Comparison of ENCODE assay signal across 28 cellular contexts in genomic region chr3:153852355-153852754, GRCh38.
"Had no signal": no experiment of that assay in that cellular context is flagged by ENCODE, and none has a peak within 500 bp of the region (broad histone marks: within the 10 kb centered on the region; RNA-seq: fewer than 3 reads in every experiment).

No MANE protein-coding gene starts in this region.

- H3K4me1 ChIP-seq: left lung, parathyroid adenoma, right atrium auricular region, right lobe of liver, uterus had no signal

- H2AFZ ChIP-seq: parathyroid adenoma had no signal

- H3K4me3 Mint-ChIP-seq: naive thymus-derived CD4-positive, alpha-beta T cell; natural killer cell treated with Interleukin-12 subunit alpha and Interleukin-12 subunit beta and Interleukin-15 and Interleukin-18, amount 100 ng/mL, for 72 hours; stimulated activated memory B cell treated with anti-CD40 and anti-IgM and Interleukin-4, amounts not matched to agents 10 μg/mL and 1 μg/mL and 100 μg/mL, for 72 hours; stimulated activated naive CD8-positive, alpha-beta T cell treated with anti-CD3 and anti-CD28 coated beads, Interleukin-15, amount 100 ng/mL, for 72 hours; type B pancreatic cell had no signal

- H3K9ac ChIP-seq: parathyroid adenoma had no signal

- H3K27me3 ChIP-seq: left lung, neutrophil, right atrium auricular region, right lobe of liver, tibial nerve, uterus had no signal

- H3K4me3 ChIP-seq: left lung, lung, mucosa of descending colon, right atrium auricular region, right lobe of liver, smooth muscle cell, tibial nerve, uterus had no signal

- H3K9me3 ChIP-seq: left lung, mucosa of descending colon, neutrophil, right atrium auricular region, right lobe of liver, tibial nerve, uterus had no signal

- ATAC-seq: left colon; left lung; mucosa of descending colon; naive thymus-derived CD4-positive, alpha-beta T cell; natural killer cell treated with Interleukin-12 subunit alpha and Interleukin-12 subunit beta and Interleukin-15 and Interleukin-18, amount 100 ng/mL, for 72 hours; right lobe of liver; stimulated activated memory B cell treated with anti-CD40 and anti-IgM and Interleukin-4, amounts not matched to agents 10 μg/mL and 1 μg/mL and 100 μg/mL, for 72 hours; stimulated activated naive CD8-positive, alpha-beta T cell treated with anti-CD3 and anti-CD28 coated beads, Interleukin-15, amount 100 ng/mL, for 72 hours had no signal

- H3K9me3 Mint-ChIP-seq: naive thymus-derived CD4-positive, alpha-beta T cell; natural killer cell treated with Interleukin-12 subunit alpha and Interleukin-12 subunit beta and Interleukin-15 and Interleukin-18, amount 100 ng/mL, for 72 hours; stimulated activated memory B cell treated with anti-CD40 and anti-IgM and Interleukin-4, amounts not matched to agents 10 μg/mL and 1 μg/mL and 100 μg/mL, for 72 hours; stimulated activated naive CD8-positive, alpha-beta T cell treated with anti-CD3 and anti-CD28 coated beads, Interleukin-15, amount 100 ng/mL, for 72 hours; type B pancreatic cell had no signal

- H3K4me1 Mint-ChIP-seq: naive thymus-derived CD4-positive, alpha-beta T cell; stimulated activated memory B cell treated with anti-CD40 and anti-IgM and Interleukin-4, amounts not matched to agents 10 μg/mL and 1 μg/mL and 100 μg/mL, for 72 hours; stimulated activated naive CD8-positive, alpha-beta T cell treated with anti-CD3 and anti-CD28 coated beads, Interleukin-15, amount 100 ng/mL, for 72 hours had no signal

- FAIRE-seq: islet of Langerhans had no signal

- H3K36me3 ChIP-seq: left lung, neutrophil, right atrium auricular region, right lobe of liver, tibial nerve, uterus had no signal

- H3K27ac ChIP-seq: left lung, neutrophil, parathyroid adenoma, right atrium auricular region, right lobe of liver, tibial nerve, uterus had no signal

- H3K4me2 ChIP-seq: smooth muscle cell had no signal

- DNase-seq: head of caudate nucleus; hippocampal formation; kidney; left colon; left lung; midbrain; mucosa of descending colon; naive thymus-derived CD4-positive, alpha-beta T cell; occipital lobe; right lobe of liver; stimulated activated CD4-positive, alpha-beta T cell treated with anti-CD3 and anti-CD28 coated beads, Interleukin-1b, Interleukin-23, amount 100 ng/mL, for 48 hours; stimulated activated CD4-positive, alpha-beta T cell treated with anti-CD3 and anti-CD28 coated beads, Interleukin-2, amount 100 ng/mL, for 48 hours; stimulated activated CD4-positive, alpha-beta T cell treated with anti-CD3 and anti-CD28 coated beads, Interleukin-4, amount 100 ng/mL, for 4 hours; stimulated activated CD8-positive, alpha-beta memory T cell treated with anti-CD3 and anti-CD28 coated beads, Interleukin-4, amount 100 ng/mL, for 48 hours; stimulated activated naive CD4-positive, alpha-beta T cell treated with Interleukin-2 at 50 U/mL for 16 hours; stimulated activated naive CD8-positive, alpha-beta T cell treated with anti-CD3 and anti-CD28 coated beads, Interleukin-15, amount 100 ng/mL, for 72 hours; substantia nigra; uterus had no signal

- H3K27me3 Mint-ChIP-seq: stimulated activated memory B cell treated with anti-CD40 and anti-IgM and Interleukin-4, amounts not matched to agents 10 μg/mL and 1 μg/mL and 100 μg/mL, for 72 hours had no signal

- H3K36me3 Mint-ChIP-seq: naive thymus-derived CD4-positive, alpha-beta T cell; natural killer cell treated with Interleukin-12 subunit alpha and Interleukin-12 subunit beta and Interleukin-15 and Interleukin-18, amount 100 ng/mL, for 72 hours; stimulated activated memory B cell treated with anti-CD40 and anti-IgM and Interleukin-4, amounts not matched to agents 10 μg/mL and 1 μg/mL and 100 μg/mL, for 72 hours; type B pancreatic cell had no signal

- H3K79me2 ChIP-seq: parathyroid adenoma had no signal

- H3K27ac Mint-ChIP-seq: naive thymus-derived CD4-positive, alpha-beta T cell; natural killer cell treated with Interleukin-12 subunit alpha and Interleukin-12 subunit beta and Interleukin-15 and Interleukin-18, amount 100 ng/mL, for 72 hours; stimulated activated memory B cell treated with anti-CD40 and anti-IgM and Interleukin-4, amounts not matched to agents 10 μg/mL and 1 μg/mL and 100 μg/mL, for 72 hours; stimulated activated naive CD8-positive, alpha-beta T cell treated with anti-CD3 and anti-CD28 coated beads, Interleukin-15, amount 100 ng/mL, for 72 hours; type B pancreatic cell had no signal
